Comparison of ENCODE assay signal across 1 cellular context in genomic region chr11:19281041-19281440, GRCh38.
TF ChIP-seq lines count a peak whose summit lies in the region.

No MANE protein-coding gene starts in this region.

TF ChIP-seq in GM23338, 12 proteins besides CTCF, POLR2A, EP300 and RAD21 (continued from another document):
- no peak for TF ChIP-seq REST (IDR thresholded peaks at IDR 0.05; ENCODE audit: unreplicated experiment)
- no peak for TF ChIP-seq NANOG (IDR thresholded peaks at IDR 0.05; ENCODE audit: borderline replicate concordance)
- no peak for TF ChIP-seq ZNF114 (CRISPR knock-in tag; IDR thresholded peaks at IDR 0.05)
- no peak for TF ChIP-seq POLR2AphosphoS5 (IDR thresholded peaks at IDR 0.05; ENCODE audit: low read depth)
- no peak for TF ChIP-seq CREB1 (CRISPR knock-in tag; IDR thresholded peaks at IDR 0.05; ENCODE audit: low read depth)
- TF ChIP-seq ETS1 (IDR thresholded peaks at IDR 0.05), result no peak
- no peak for TF ChIP-seq STAT1 (IDR thresholded peaks at IDR 0.05; ENCODE audit: unreplicated experiment)
- no peak for TF ChIP-seq JUNB (IDR thresholded peaks at IDR 0.05; ENCODE audit: unreplicated experiment)
- TF ChIP-seq EZH2phosphoT487 (IDR thresholded peaks at IDR 0.05; ENCODE audit: unreplicated experiment), result no peak
